8 cellular contexts compared by ENCODE assay signal in genomic region chr5:143106175-143106574, GRCh38.
DNase-seq lines count a peak whose midpoint lies in the region; ATAC-seq, FAIRE-seq and TF ChIP-seq lines count a peak whose summit lies in the region.

No MANE protein-coding gene starts in this region.

- H3K4me1 ChIP-seq in breast epithelium: no peaks in the 10 kb centered on the region

- no peak for FAIRE-seq in frontal cortex (lab: Jason Lieb, UNC)

- ATAC-seq in GM19023 (IDR thresholded peaks at IDR 0.05; ENCODE audit: unreplicated experiment) (no peak), GM18868 (IDR thresholded peaks at IDR 0.05; ENCODE audit: unreplicated experiment) (no peak)

- H3K4me1 Mint-ChIP-seq in MCF 10A (ENCODE audit: insufficient read depth, unreplicated experiment): peaks cover 5% of the 10 kb centered on the region

- no peaks in the 10 kb centered on the region for H3K9me3 Mint-ChIP-seq in MCF 10A (ENCODE audit: unreplicated experiment)

- no peaks in the 10 kb centered on the region for H3K27me3 ChIP-seq in breast epithelium

- BruUV-seq in MCF 10A (replicated peaks; lab: Mats Ljungman, UMichigan): no TSS peak

- no peaks in the 10 kb centered on the region for H3K27me3 Mint-ChIP-seq in MCF 10A (ENCODE audit: insufficient read depth, unreplicated experiment)

- TF ChIP-seq POLR2A in breast epithelium (IDR thresholded peaks at IDR 0.05): no peak

- no peaks in the 10 kb centered on the region for H3K9me3 ChIP-seq in breast epithelium

- peaks cover 4% of the 10 kb centered on the region for H3K36me3 Mint-ChIP-seq in MCF 10A (ENCODE audit: insufficient read depth, unreplicated experiment)

- POLR2A ChIA-PET in MCF 10A (lab: Yijun Ruan, JAX): interaction anchor here (0.6 to 1.8 kb wide), 5 partner anchors 44 to 390 kb away, joined by 3 to 7 read pairs (median 3); partner anchors contain the start of gene NR3C1

- no peak overlapping the region for H3K27ac ChIP-seq in breast epithelium

- CTCF ChIA-PET in MCF 10A (lab: Yijun Ruan, JAX): interaction anchor here (0.6 to 1.6 kb wide), 18 partner anchors 11 to 719 kb away, joined by 3 to 7 read pairs (median 3); partner anchors contain the start of gene NR3C1

- peak; percentile 33 for TF ChIP-seq CTCF in MCF 10A (IDR thresholded peaks at IDR 0.05; ENCODE audit: unreplicated experiment)
- no peak for TF ChIP-seq CTCF in breast epithelium (IDR thresholded peaks at IDR 0.05)

- H3K4me3 ChIP-seq in breast epithelium: no peak overlapping the region

- peak; percentile 79 for DNase-seq in MCF 10A (ENCODE audit: unreplicated experiment)
- no peak for DNase-seq in breast epithelium (ENCODE audit: low spot score in 2 of 2)
- DNase-seq in RKO (ENCODE audit: low spot score): peak; percentile 19
- peak; percentile 14 to 28 for DNase-seq in frontal cortex (ENCODE audit: low spot score in 2 of 2)
- DNase-seq in stromal cell of bone marrow (ENCODE audit: low read depth): peak; percentile 77
- DNase-seq in NCI-H2227 (lab: John Stamatoyannopoulos, UW; ENCODE audit: unreplicated experiment): no peak

- H3K36me3 ChIP-seq in breast epithelium: no peaks in the 10 kb centered on the region

- no peak overlapping the region for H3K4me3 Mint-ChIP-seq in MCF 10A (ENCODE audit: unreplicated experiment)

- H3K27ac Mint-ChIP-seq in MCF 10A (ENCODE audit: low read depth, unreplicated experiment): no peak overlapping the region

- intact Hi-C loops in MCF 10A (cut with micrococcal nuclease): loop anchor here (1.0 to 10.0 kb wide), 7 partner anchors 95 to 863 kb away; no protein-coding TSS in a partner anchor
- intact Hi-C loops in breast epithelium (cut with DNase I; ENCODE audit: low total_unique reads): no loop called here

Comparison
In these comparisons a context has a peak if more than half of its experiments do, and no peak if none do; other contexts are left out.
1. DNase-seq: peak in MCF 10A (single experiment), RKO (single experiment), frontal cortex (2 of 2) and stromal cell of bone marrow (single experiment); none in breast epithelium (0 of 2) and NCI-H2227 (single experiment).